Comparison of ENCODE assay signal across 19 cellular contexts in the genomic region with DNA sequence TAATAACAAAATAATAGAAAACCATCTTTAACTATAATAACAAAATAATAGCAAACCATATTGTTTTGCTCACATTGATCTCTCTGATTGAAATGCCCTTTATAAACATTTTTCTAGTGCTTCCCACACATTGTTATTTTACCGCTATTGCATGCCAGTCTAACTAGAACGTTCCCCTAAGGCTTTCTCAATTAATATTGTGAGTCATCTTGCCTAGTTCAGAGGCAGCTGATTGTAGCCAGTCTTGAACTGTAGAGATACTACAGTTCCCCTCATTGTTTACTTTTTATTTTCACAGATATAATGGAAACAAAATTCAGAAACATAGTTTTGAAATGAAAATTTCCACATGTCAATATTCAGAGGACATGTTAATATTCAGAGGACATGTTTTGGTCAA.
A peak's percentile ranks its signal among the peaks of the same experiment; 100 is the strongest.
DNase-seq lines count a peak whose midpoint lies in the region; ATAC-seq and TF ChIP-seq lines count a peak whose summit lies in the region.
"Had no signal": no experiment of that assay in that cellular context is flagged by ENCODE, and none has a peak within 500 bp of the region (broad histone marks: within the 10 kb centered on the region; RNA-seq: fewer than 3 reads in every experiment).

No MANE protein-coding gene starts in this region.

- H3K79me2 ChIP-seq in mammary epithelial cell (ENCODE audit: insufficient read depth, low read length), result no peaks in the 10 kb centered on the region

- dilution Hi-C loops in mammary epithelial cell (cut with HindIII; ENCODE audit: low sequenced_read_pairs), result no loop called here

- H3K27ac ChIP-seq in mammary epithelial cell (ENCODE audit: insufficient read depth, low read depth, low read length), result no peak overlapping the region
- no peak overlapping the region for H3K27ac ChIP-seq in aorta (ENCODE audit: low read depth in 1 of 2, low read length in 2 of 2)
- H3K27ac ChIP-seq: coronary artery, HL-60 had no signal

- H2AFZ ChIP-seq in mammary epithelial cell (ENCODE audit: low read depth, low read length), result no peak overlapping the region

- no peaks in the 10 kb centered on the region for H4K20me1 ChIP-seq in mammary epithelial cell (ENCODE audit: insufficient read depth, low read length)

- H3K27me3 ChIP-seq in mammary epithelial cell (ENCODE audit: insufficient read depth, low read length) (no peaks in the 10 kb centered on the region), aorta (ENCODE audit: control insufficient read depth in 1 of 2, insufficient read depth in 2 of 2, low read length in 1 of 2) (no peaks in the 10 kb centered on the region)

- ATAC-seq in aorta (ENCODE audit: low FRiP score), result no peak

- in situ Hi-C loops in mammary epithelial cell (cut with MboI; ENCODE audit: low sequenced_read_pairs in 2 of 2), result no loop called here

- no peak for TF ChIP-seq CTCF in mammary epithelial cell (conservative IDR thresholded peaks at IDR 0.05 in 1 of 2, IDR thresholded peaks at IDR 0.05 in 1 of 2; ENCODE audit: extremely low read depth in 1 of 2, insufficient read depth in 1 of 2, low read depth in 1 of 2, low read length in 2 of 2)

- no TSS peak for BruUV-seq in mammary epithelial cell (replicated peaks; lab: Mats Ljungman, UMichigan)

- no peak overlapping the region for H3K4me2 ChIP-seq in mammary epithelial cell (ENCODE audit: insufficient read depth, low read depth, low read length)

- H3K9me3 ChIP-seq in mammary epithelial cell (replicated peaks; ENCODE audit: insufficient read depth, low read length), result no peaks in the 10 kb centered on the region
- no peaks in the 10 kb centered on the region for H3K9me3 ChIP-seq in aorta (ENCODE audit: control insufficient read depth, low read length)

- DNase-seq in AG08396 (ENCODE audit: low spot score), result peak; percentile 18
- DNase-seq in HT1080 (ENCODE audit: low read depth), result peak; percentile 29
- DNase-seq in mammary epithelial cell, result peak; percentile 68
- DNase-seq in lung microvascular endothelial cell (ENCODE audit: low read depth in 2 of 2), result peak; percentile 35 to 83
- no peak for DNase-seq in HUDEP-2 (lab: John Stamatoyannopoulos, UW; ENCODE audit: unreplicated experiment in 76 of 76)
- no peak for DNase-seq in aorta
- no peak for DNase-seq in D341Med (ENCODE audit: low spot score)
- no peak for DNase-seq in cerebellar nuclear complex (lab: John Stamatoyannopoulos, UW)
- DNase-seq: activated CD4-positive, alpha-beta T cell treated with anti-CD3 and anti-CD28 coated beads for 48 hours; activated naive CD8-positive, alpha-beta T cell treated with anti-CD3 and anti-CD28 coated beads, Interleukin-2, amount 10 ng/mL, durations not matched to agents 7 days and 5 days; activated T-cell treated with anti-CD3 and anti-CD28 coated beads, Interleukin-2, amount 50 U/mL, for 24 hours; H7; NCI-H187; NCI-H526; occipital lobe; RPMI8226; T-helper 9 cell had no signal

- H3K4me3 ChIP-seq in mammary epithelial cell (replicated peaks in 1 of 3; ENCODE audit: insufficient read depth in 1 of 3, low read depth in 2 of 3, low read length in 3 of 3), result no peak overlapping the region
- H3K4me3 ChIP-seq in aorta (ENCODE audit: low read length in 2 of 2), result no peak overlapping the region
- H3K4me3 ChIP-seq: coronary artery had no signal

- H3K4me1 ChIP-seq in mammary epithelial cell (ENCODE audit: insufficient read depth, low read length), result peaks cover 5% of the 10 kb centered on the region
- no peaks in the 10 kb centered on the region for H3K4me1 ChIP-seq in aorta (ENCODE audit: control insufficient read depth in 1 of 2, insufficient read depth in 2 of 2, low read length in 2 of 2)

- H3K36me3 ChIP-seq in mammary epithelial cell (ENCODE audit: insufficient read depth, low read length) (no peaks in the 10 kb centered on the region), aorta (ENCODE audit: control insufficient read depth in 1 of 2, insufficient read depth in 2 of 2, low read length in 1 of 2) (no peaks in the 10 kb centered on the region)

- 0% methylated on average over 2 of the region's 2 CpGs for WGBS in mammary epithelial cell (ENCODE audit: low coverage, missing lambda C conversion rate)
- 10 to 29% methylated on average over 2 of the region's 2 CpGs for WGBS in aorta, 2 donors

- H3K9ac ChIP-seq in mammary epithelial cell (ENCODE audit: insufficient read depth, low read length), result no peak overlapping the region

- intact Hi-C loops in mammary epithelial cell (cut with micrococcal nuclease) (no loop called here), aorta (cut with DNase I) (no loop called here)

- CTCF ChIA-PET in mammary epithelial cell (lab: Charles Lee; ENCODE audit: low non-redundant PET), result no interaction called here

Comparison
In these comparisons a context has a peak if more than half of its experiments do, and no peak if none do; other contexts are left out.
1. DNase-seq: peak in AG08396 (single experiment), HT1080 (single experiment), mammary epithelial cell (single experiment) and lung microvascular endothelial cell (2 of 2); none in HUDEP-2 (0 of 76), aorta (0 of 2), D341Med (single experiment) and cerebellar nuclear complex (0 of 2).